8 cellular contexts compared by ENCODE assay signal in genomic region chr4:7649741-7650531, GRCh38.
DNase-seq lines count a peak whose midpoint lies in the region; ATAC-seq, FAIRE-seq and TF ChIP-seq lines count a peak whose summit lies in the region.

No MANE protein-coding gene starts in this region.

- peak overlapping the region; percentile 70 for H3K4me2 ChIP-seq in PC-3 (ENCODE audit: low read length)

- CTCF ChIA-PET in PC-3 (lab: Charles Lee), result interaction anchor here (0.8 to 1.2 kb wide), 4 partner anchors 23 to 352 kb away, joined by 3 to 5 read pairs (median 4); no protein-coding TSS in a partner anchor

- DNase-seq in CD1c-positive myeloid dendritic cell (ENCODE audit: extremely low spot score), result peak; percentile 87
- DNase-seq in PC-3, result peak; percentile 84
- peak; percentile 51 to 62 for DNase-seq in activated T-cell treated with anti-CD3 and anti-CD28 coated beads, Interleukin-2, amount 50 U/mL, for 72 hours
- peak; percentile 54 for DNase-seq in kidney glomerular epithelial cell (lab: John Stamatoyannopoulos, UW)
- DNase-seq in stimulated activated naive B cell treated with anti-CD40 and anti-IgM and Interleukin-4, amounts not matched to agents 10 μg/mL and 1 μg/mL and 100 μg/mL, for 72 hours, result peak; percentile 28
- DNase-seq in D721Med (ENCODE audit: insufficient read length, low spot score), result no peak

- H3K27ac Mint-ChIP-seq in activated T-cell treated with anti-CD3 and anti-CD28 coated beads, Interleukin-2, amount 50 U/mL, for 72 hours, result no peak overlapping the region
- no peak overlapping the region for H3K27ac Mint-ChIP-seq in stimulated activated naive B cell treated with anti-CD40 and anti-IgM and Interleukin-4, amounts not matched to agents 10 μg/mL and 1 μg/mL and 100 μg/mL, for 72 hours

- H3K4me1 ChIP-seq in PC-3 (ENCODE audit: insufficient read depth, low read length), result peaks cover 35% of the 10 kb centered on the region

- no peaks in the 10 kb centered on the region for H3K9me3 Mint-ChIP-seq in activated T-cell treated with anti-CD3 and anti-CD28 coated beads, Interleukin-2, amount 50 U/mL, for 72 hours
- peaks cover 0 to 1% of the 10 kb centered on the region in 2 donors for H3K9me3 Mint-ChIP-seq in stimulated activated naive B cell treated with anti-CD40 and anti-IgM and Interleukin-4, amounts not matched to agents 10 μg/mL and 1 μg/mL and 100 μg/mL, for 72 hours

- H3K4me3 Mint-ChIP-seq in activated T-cell treated with anti-CD3 and anti-CD28 coated beads, Interleukin-2, amount 50 U/mL, for 72 hours, result peak overlapping the region; percentile 8 to 41
- H3K4me3 Mint-ChIP-seq in stimulated activated naive B cell treated with anti-CD40 and anti-IgM and Interleukin-4, amounts not matched to agents 10 μg/mL and 1 μg/mL and 100 μg/mL, for 72 hours, result peak overlapping the region; percentile 17 to 51

- peaks cover 5% of the 10 kb centered on the region for H3K27me3 Mint-ChIP-seq in activated T-cell treated with anti-CD3 and anti-CD28 coated beads, Interleukin-2, amount 50 U/mL, for 72 hours (ENCODE audit: low read depth)
- H3K27me3 Mint-ChIP-seq in stimulated activated naive B cell treated with anti-CD40 and anti-IgM and Interleukin-4, amounts not matched to agents 10 μg/mL and 1 μg/mL and 100 μg/mL, for 72 hours, result peaks cover 32 to 34% of the 10 kb centered on the region in 2 donors

- no peaks in the 10 kb centered on the region for H3K36me3 ChIP-seq in PC-3 (ENCODE audit: low read depth, low read length)

- BruUV-seq in PC-3 (replicated peaks; lab: Mats Ljungman, UMichigan), result no TSS peak

- TF ChIP-seq CTCF in PC-3 (conservative IDR thresholded peaks at IDR 0.05; ENCODE audit: low read depth, low read length) (no peak), D721Med (IDR thresholded peaks at IDR 0.05; ENCODE audit: insufficient read depth, missing control alignments) (no peak)

- no peaks in the 10 kb centered on the region for H3K9me3 ChIP-seq in PC-3 (ENCODE audit: low read length)

- POLR2A ChIA-PET in PC-3 (lab: Charles Lee; ENCODE audit: unreplicated experiment), result interaction anchor here (0.7 kb wide), 1 partner anchor 218 kb away, joined by 3 read pairs; no protein-coding TSS in a partner anchor

- no peaks in the 10 kb centered on the region for H4K20me1 ChIP-seq in PC-3 (ENCODE audit: low read length)

- peak; percentile 69 for ATAC-seq in PC-3
- ATAC-seq in activated T-cell treated with anti-CD3 and anti-CD28 coated beads, Interleukin-2, amount 50 U/mL, for 72 hours (replicated peaks in 1 of 2), result peak; percentile 90
- ATAC-seq in stimulated activated naive B cell treated with anti-CD40 and anti-IgM and Interleukin-4, amounts not matched to agents 10 μg/mL and 1 μg/mL and 100 μg/mL, for 72 hours (replicated peaks), result peak; percentile 89 to 90
- no peak for ATAC-seq in GM21526 (IDR thresholded peaks at IDR 0.05; ENCODE audit: low FRiP score, unreplicated experiment)
- ATAC-seq in GM18858 (IDR thresholded peaks at IDR 0.05; ENCODE audit: unreplicated experiment), result no peak

- FAIRE-seq in D721Med (lab: Jason Lieb, UNC), result no peak

- no peaks in the 10 kb centered on the region for H3K27me3 ChIP-seq in PC-3 (ENCODE audit: low read length)

- H3K79me2 ChIP-seq in PC-3 (ENCODE audit: low read length), result no peaks in the 10 kb centered on the region

- peak overlapping the region; percentile 38; the same call in 1 of the 2 replicates for H2AFZ ChIP-seq in PC-3 (ENCODE audit: low read length)

- H3K9ac ChIP-seq in PC-3 (ENCODE audit: low read length), result peak overlapping the region; percentile 48; the same call in 1 of the 2 replicates

- no peaks in the 10 kb centered on the region for H3K9me2 ChIP-seq in PC-3 (replicated peaks; ENCODE audit: low read length)

- intact Hi-C loops in PC-3 (cut with micrococcal nuclease), result loop anchor here (1.0 kb wide), 1 partner anchor 188 kb away; no protein-coding TSS in a partner anchor

- H3K4me3 ChIP-seq in PC-3 (ENCODE audit: low read length), result peak overlapping the region; percentile 9; the same call in 1 of the 2 replicates

- H3F3A ChIP-seq in PC-3 (ENCODE audit: low read length, unreplicated experiment), result no peaks in the 10 kb centered on the region

- H3K27ac ChIP-seq in PC-3 (ENCODE audit: low read length), result peak overlapping the region; percentile 84

- H3K36me3 Mint-ChIP-seq in activated T-cell treated with anti-CD3 and anti-CD28 coated beads, Interleukin-2, amount 50 U/mL, for 72 hours (ENCODE audit: insufficient read depth in 2 of 2), result no peaks in the 10 kb centered on the region
- H3K36me3 Mint-ChIP-seq in stimulated activated naive B cell treated with anti-CD40 and anti-IgM and Interleukin-4, amounts not matched to agents 10 μg/mL and 1 μg/mL and 100 μg/mL, for 72 hours, result no peaks in the 10 kb centered on the region

- peaks cover 9% of the 10 kb centered on the region for H3K4me1 Mint-ChIP-seq in activated T-cell treated with anti-CD3 and anti-CD28 coated beads, Interleukin-2, amount 50 U/mL, for 72 hours (ENCODE audit: low read depth)
- H3K4me1 Mint-ChIP-seq in stimulated activated naive B cell treated with anti-CD40 and anti-IgM and Interleukin-4, amounts not matched to agents 10 μg/mL and 1 μg/mL and 100 μg/mL, for 72 hours, result peaks cover 13 to 15% of the 10 kb centered on the region in 2 donors

Comparison
In these comparisons a context has a peak if more than half of its experiments do, and no peak if none do; other contexts are left out.
1. ATAC-seq: peak in PC-3 (single experiment), activated T-cell treated with anti-CD3 and anti-CD28 coated beads, Interleukin-2, amount 50 U/mL, for 72 hours (2 of 2) and stimulated activated naive B cell treated with anti-CD40 and anti-IgM and Interleukin-4, amounts not matched to agents 10 μg/mL and 1 μg/mL and 100 μg/mL, for 72 hours (2 of 2); none in GM21526 (single experiment) and GM18858 (single experiment).